Comparison of ENCODE assay signal across 8 cellular contexts in the genomic region with DNA sequence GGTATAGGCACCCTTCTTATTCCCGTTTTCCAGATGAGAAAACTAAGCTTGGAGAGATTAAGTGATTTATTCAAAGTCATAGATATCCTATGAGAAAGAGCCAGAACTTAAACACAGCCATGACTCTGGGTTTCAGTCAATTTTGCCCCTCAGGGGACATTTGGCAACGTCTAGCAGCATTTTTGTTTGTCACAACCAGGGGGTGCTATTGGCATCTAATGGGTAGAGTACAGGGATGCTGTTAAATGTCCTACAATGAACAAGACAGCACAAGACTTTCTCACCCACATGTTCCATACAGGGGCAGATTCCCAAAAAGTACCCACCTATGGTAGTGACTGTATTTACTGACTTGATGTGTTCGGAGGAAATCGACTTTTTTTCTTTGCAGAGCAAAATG. TPM values are rescaled to one million over a fixed set of nuclear protein-coding genes. Genes with fewer than 3 reads are reported as not detected.
DNase-seq lines count a peak whose midpoint lies in the region; ATAC-seq lines count a peak whose summit lies in the region.

No MANE protein-coding gene starts in this region.

- no peak overlapping the region for H3K4me3 Mint-ChIP-seq in activated CD8-positive, alpha-beta T cell treated with anti-CD3 and anti-CD28 coated beads, Interleukin-2, amount 10 ng/mL, durations not matched to agents 7 days and 5 days

- POLR2A ChIA-PET in activated CD8-positive, alpha-beta T cell treated with anti-CD3 and anti-CD28 coated beads, Interleukin-2, amount 10 ng/mL, durations not matched to agents 7 days and 5 days (lab: Charles Lee): no interaction called here

- no peaks in the 10 kb centered on the region for H3K9me3 ChIP-seq in Karpas-422 (ENCODE audit: low read length)

- no peak overlapping the region for H2BK120ac ChIP-seq in mesendoderm (ENCODE audit: low read depth, low read length)

- no peaks in the 10 kb centered on the region for H3K4me1 Mint-ChIP-seq in activated CD8-positive, alpha-beta T cell treated with anti-CD3 and anti-CD28 coated beads, Interleukin-2, amount 10 ng/mL, durations not matched to agents 7 days and 5 days (ENCODE audit: low read depth)

- DNase-seq in EH (ENCODE audit: low read depth) (peak; percentile 29), Karpas-422 (peak; percentile 76), mesendoderm (peak; percentile 84), substantia nigra (lab: John Stamatoyannopoulos, UW) (no peak), HK-2 (ENCODE audit: unreplicated experiment) (no peak), AG20443 (ENCODE audit: low spot score) (no peak), dedifferentiated amniotic fluid mesenchymal stem cell (ENCODE audit: extremely low spot score) (no peak)
- peak; percentile 21 for DNase-seq in activated CD8-positive, alpha-beta T cell treated with anti-CD3 and anti-CD28 coated beads, Interleukin-2, amount 10 ng/mL, durations not matched to agents 7 days and 5 days

- no peak overlapping the region for H2BK5ac ChIP-seq in mesendoderm (ENCODE audit: low read length)

- H3K9me2 ChIP-seq in Karpas-422 (replicated peaks; ENCODE audit: insufficient read depth, low read length): no peaks in the 10 kb centered on the region

- H3K4me2 ChIP-seq in Karpas-422 (ENCODE audit: low read depth, low read length, poor library complexity, severe bottlenecking) (no peak overlapping the region), mesendoderm (ENCODE audit: low read length) (no peak overlapping the region)

- H3K27ac Mint-ChIP-seq in activated CD8-positive, alpha-beta T cell treated with anti-CD3 and anti-CD28 coated beads, Interleukin-2, amount 10 ng/mL, durations not matched to agents 7 days and 5 days: no peak overlapping the region

- no peaks in the 10 kb centered on the region for H3K79me1 ChIP-seq in mesendoderm (ENCODE audit: low read length)

- H3K36me3 Mint-ChIP-seq in activated CD8-positive, alpha-beta T cell treated with anti-CD3 and anti-CD28 coated beads, Interleukin-2, amount 10 ng/mL, durations not matched to agents 7 days and 5 days (ENCODE audit: low read depth): no peaks in the 10 kb centered on the region

- H2BK15ac ChIP-seq in mesendoderm (replicated peaks; ENCODE audit: low read depth): no peak overlapping the region

- H2AFZ ChIP-seq in Karpas-422 (ENCODE audit: low read length): no peak overlapping the region

- no CpG with 5 or more reads among the region's 4 CpGs for WGBS in mesendoderm (ENCODE audit: extremely low coverage, insufficient coverage, low lambda C conversion rate)

- H2AK5ac ChIP-seq in mesendoderm (ENCODE audit: low read length): no peak overlapping the region

- H3K79me2 ChIP-seq in Karpas-422 (ENCODE audit: low read length) (no peaks in the 10 kb centered on the region), mesendoderm (ENCODE audit: control insufficient read depth, insufficient read depth, low read length) (peaks cover 2% of the 10 kb centered on the region)

- no peak overlapping the region for H3K4ac ChIP-seq in mesendoderm (ENCODE audit: low read depth, low read length)

- H3K4me1 ChIP-seq in Karpas-422 (ENCODE audit: low read length) (no peaks in the 10 kb centered on the region), mesendoderm (ENCODE audit: control insufficient read depth, low read depth, low read length) (no peaks in the 10 kb centered on the region)

- no peak overlapping the region for H4K8ac ChIP-seq in mesendoderm (ENCODE audit: low read depth, low read length)

- H3K23ac ChIP-seq in mesendoderm (ENCODE audit: low read length): no peak overlapping the region

- H3K27me3 ChIP-seq in Karpas-422 (ENCODE audit: low read length) (no peaks in the 10 kb centered on the region), mesendoderm (ENCODE audit: insufficient read depth, low read length, poor library complexity) (no peaks in the 10 kb centered on the region)

- H3K36me3 ChIP-seq in Karpas-422 (ENCODE audit: insufficient read depth, low read length) (no peaks in the 10 kb centered on the region), mesendoderm (ENCODE audit: control insufficient read depth, insufficient read depth, low read length) (no peaks in the 10 kb centered on the region)

- ATAC-seq in activated CD8-positive, alpha-beta T cell treated with anti-CD3 and anti-CD28 coated beads, Interleukin-2, amount 10 ng/mL, durations not matched to agents 7 days and 5 days: no peak

- no peak overlapping the region for H4K5ac ChIP-seq in mesendoderm (ENCODE audit: low read length)

- no peaks in the 10 kb centered on the region for H3K9me3 Mint-ChIP-seq in activated CD8-positive, alpha-beta T cell treated with anti-CD3 and anti-CD28 coated beads, Interleukin-2, amount 10 ng/mL, durations not matched to agents 7 days and 5 days (ENCODE audit: insufficient read depth)

- H3K18ac ChIP-seq in mesendoderm (ENCODE audit: low read length): no peak overlapping the region

- H4K20me1 ChIP-seq in Karpas-422 (ENCODE audit: insufficient read depth, low read depth, low read length): no peaks in the 10 kb centered on the region

- H3K4me3 ChIP-seq in Karpas-422 (ENCODE audit: low read length) (no peak overlapping the region), mesendoderm (ENCODE audit: low read length) (no peak overlapping the region)

- H3K27ac ChIP-seq in Karpas-422 (ENCODE audit: low read length) (no peak overlapping the region), mesendoderm (ENCODE audit: low read depth, low read length) (no peak overlapping the region), substantia nigra (ENCODE audit: low read depth, low read length, poor library complexity, severe bottlenecking) (no peak overlapping the region)

- no peak overlapping the region for H3K9ac ChIP-seq in Karpas-422 (ENCODE audit: low read length)
- no peak overlapping the region for H3K9ac ChIP-seq in mesendoderm (ENCODE audit: low read length)

- CTCF ChIA-PET in activated CD8-positive, alpha-beta T cell treated with anti-CD3 and anti-CD28 coated beads, Interleukin-2, amount 10 ng/mL, durations not matched to agents 7 days and 5 days (lab: Charles Lee): interaction anchor here (1.4 to 2.1 kb wide), 2 partner anchors 11 kb away, joined by 5 to 10 read pairs; no protein-coding TSS in a partner anchor

- no peak overlapping the region for H3K56ac ChIP-seq in mesendoderm (ENCODE audit: low read length)

- peaks cover 39% of the 10 kb centered on the region for H3K27me3 Mint-ChIP-seq in activated CD8-positive, alpha-beta T cell treated with anti-CD3 and anti-CD28 coated beads, Interleukin-2, amount 10 ng/mL, durations not matched to agents 7 days and 5 days (ENCODE audit: low read depth)

RNA-seq across cellular contexts. Expression of a gene that starts 4.8 kb away (rescaled TPM):
- not detected in 2 replicates for total RNA-seq in Karpas-422 (2014; rRNA removed; shearing (Covaris generic); ENCODE audit: low replicate concordance)
- total RNA-seq in activated CD8-positive, alpha-beta T cell treated with anti-CD3 and anti-CD28 coated beads, Interleukin-2, amount 10 ng/mL, durations not matched to agents 7 days and 5 days: not detected
- 28.3 TPM for polyA plus RNA-seq in mesendoderm (2013, experiment 1 of 2)
- polyA plus RNA-seq in mesendoderm (2013, experiment 2 of 2): 29.7 TPM

Comparison
In these comparisons a context has a peak if more than half of its experiments do, and no peak if none do; other contexts are left out.
1. DNase-seq: peak in EH (single experiment), Karpas-422 (single experiment), activated CD8-positive, alpha-beta T cell treated with anti-CD3 and anti-CD28 coated beads, Interleukin-2, amount 10 ng/mL, durations not matched to agents 7 days and 5 days (single experiment) and mesendoderm (single experiment); none in substantia nigra (0 of 49), HK-2 (single experiment), AG20443 (single experiment) and dedifferentiated amniotic fluid mesenchymal stem cell (single experiment).